19 cellular contexts compared by ENCODE assay signal in the genomic region with DNA sequence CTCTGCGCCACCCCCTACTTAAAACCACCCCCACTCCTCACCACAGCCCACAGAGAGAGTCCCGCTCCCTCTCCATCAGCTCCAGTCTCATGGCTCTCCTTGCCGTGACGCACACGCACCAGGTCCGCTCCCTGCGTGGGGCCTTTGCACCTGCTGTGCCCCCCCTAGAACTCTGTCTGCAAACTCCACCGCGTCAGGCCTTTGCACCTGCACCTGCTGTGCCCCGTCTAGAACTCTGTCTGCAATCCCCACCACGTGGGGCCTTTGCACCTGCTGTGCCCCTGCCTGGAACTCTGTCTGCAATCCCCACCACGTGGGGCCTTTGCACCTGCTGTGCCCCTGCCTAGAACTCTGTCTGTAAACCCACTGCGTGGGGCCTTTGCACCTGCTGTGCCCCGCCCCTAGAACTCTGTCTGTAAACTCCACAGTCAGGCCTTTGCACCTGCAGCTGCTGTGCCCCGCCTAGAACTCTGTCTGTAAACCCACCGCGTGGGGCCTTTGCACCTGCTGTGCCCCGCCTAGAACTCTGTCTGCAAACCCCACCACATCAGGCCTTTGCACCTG. TPM values are rescaled to one million over a fixed set of nuclear protein-coding genes. Genes with fewer than 3 reads are reported as not detected.
DNase-seq lines count a peak whose midpoint lies in the region; ATAC-seq and TF ChIP-seq lines count a peak whose summit lies in the region.
"Had no signal": no experiment of that assay in that cellular context is flagged by ENCODE, and none has a peak within 500 bp of the region (broad histone marks: within the 10 kb centered on the region; RNA-seq: fewer than 3 reads in every experiment).

No MANE protein-coding gene starts in this region.

- no peak overlapping the region for H3K18ac ChIP-seq in neuronal stem cell (ENCODE audit: low read length)

- H2AFZ ChIP-seq in GM23338 = no peak overlapping the region
- no peak overlapping the region for H2AFZ ChIP-seq in neuronal stem cell (ENCODE audit: low read length)

- H3K4me3 Mint-ChIP-seq in GM23338 (no peak overlapping the region), chondrocyte (ENCODE audit: unreplicated experiment) (no peak overlapping the region)
- H3K4me3 Mint-ChIP-seq: IgD-negative memory B cell had no signal

- H3K27ac Mint-ChIP-seq in GM23338 (no peak overlapping the region), chondrocyte (ENCODE audit: unreplicated experiment) (no peak overlapping the region)
- H3K27ac Mint-ChIP-seq: H9 had no signal

- H2BK15ac ChIP-seq in neuronal stem cell (ENCODE audit: low read length) = no peak overlapping the region

- H2BK12ac ChIP-seq in neuronal stem cell (ENCODE audit: low read length) = no peak overlapping the region

- H3K36me3 ChIP-seq in GM23338 (ENCODE audit: insufficient read depth) (no peaks in the 10 kb centered on the region), neuronal stem cell (replicated peaks in 1 of 2; ENCODE audit: control insufficient read depth in 2 of 2, insufficient read depth in 2 of 2, low read length in 2 of 2) (peaks cover 0 to 2% of the 10 kb centered on the region in 2 donors)

- TF ChIP-seq CTCF in GM23338 (conservative IDR thresholded peaks at IDR 0.05; ENCODE audit: low read depth in 2 of 2) = no peak
- TF ChIP-seq CTCF in chondrocyte (IDR thresholded peaks at IDR 0.05) = no peak

- H2BK120ac ChIP-seq in neuronal stem cell (ENCODE audit: low read depth, low read length) = no peak overlapping the region

- H3K27me3 ChIP-seq in GM23338 (ENCODE audit: insufficient read depth) (peaks cover 21% of the 10 kb centered on the region), neuronal stem cell (ENCODE audit: control insufficient read depth in 3 of 3, insufficient read depth in 3 of 3, low read depth in 1 of 3, low read length in 3 of 3) (peaks cover 0 to 12% (median 3%) of the 10 kb centered on the region in 3 experiments)

- no peak overlapping the region for H4K8ac ChIP-seq in neuronal stem cell (ENCODE audit: low read depth, low read length)

- no peak overlapping the region for H2BK5ac ChIP-seq in neuronal stem cell (ENCODE audit: low read length)

- WGBS in neuronal stem cell (ENCODE audit: extremely low coverage in 2 of 2, insufficient read length in 2 of 2, insufficient replicate concordance in 1 of 2), 2 donors = no CpG with 5 or more reads among the region's 18 CpGs

- ATAC-seq in GM23338 = no peak

- no peaks in the 10 kb centered on the region for H3F3A ChIP-seq in GM23338 (replicated peaks; ENCODE audit: low read depth)

- peaks cover 14% of the 10 kb centered on the region for H3K27me3 Mint-ChIP-seq in GM23338 (ENCODE audit: insufficient read depth, low read depth, poor library complexity)
- H3K27me3 Mint-ChIP-seq in chondrocyte (ENCODE audit: low read depth) = no peaks in the 10 kb centered on the region

- H3K4me3 ChIP-seq in GM23338 = no peak overlapping the region
- H3K4me3 ChIP-seq in neuronal stem cell (ENCODE audit: low read length in 2 of 2) = no peak overlapping the region

- no peaks in the 10 kb centered on the region for H4K20me1 ChIP-seq in GM23338 (replicated peaks; ENCODE audit: insufficient read depth)

- H3K9me3 ChIP-seq in neuronal stem cell (replicated peaks in 1 of 2; ENCODE audit: control insufficient read depth in 2 of 2, insufficient read depth in 1 of 2, low read depth in 1 of 2, low read length in 2 of 2) = peaks cover 3 to 10% of the 10 kb centered on the region in 2 donors

- H3K4me2 ChIP-seq in GM23338 = no peak overlapping the region
- H3K4me2 ChIP-seq in neuronal stem cell (ENCODE audit: insufficient read depth, low read length, poor library complexity, severe bottlenecking) = no peak overlapping the region

- no peaks in the 10 kb centered on the region; the same call in 1 of the 2 replicates for H3K4me1 ChIP-seq in GM23338 (ENCODE audit: insufficient read depth)
- H3K4me1 ChIP-seq in neuronal stem cell (ENCODE audit: control insufficient read depth in 2 of 2, insufficient read depth in 1 of 2, low read depth in 1 of 2, low read length in 2 of 2) = peaks cover 4 to 6% of the 10 kb centered on the region in 2 donors

- H3K23ac ChIP-seq in neuronal stem cell (ENCODE audit: low read depth, low read length, poor library complexity) = no peak overlapping the region

- H3K27ac ChIP-seq in GM23338 (ENCODE audit: low read depth) (no peak overlapping the region), neuronal stem cell (replicated peaks; ENCODE audit: low read length) (no peak overlapping the region)
- H3K27ac ChIP-seq: C4-2B, HL-60, RWPE1 had no signal

- DNase-seq in COLO668 (lab: John Stamatoyannopoulos, UW; ENCODE audit: unreplicated experiment) (peak; percentile 82), GM23338 (ENCODE audit: low spot score) (peak; percentile 0), chondrocyte (ENCODE audit: low spot score) (peak; percentile 63), neuronal stem cell (ENCODE audit: low spot score) (no peak), GOT3 (lab: John Stamatoyannopoulos, UW) (no peak), HPDE6-E6E7 (ENCODE audit: extremely low spot score) (no peak)
- DNase-seq in stimulated activated CD4-positive, alpha-beta T cell treated with anti-CD3 and anti-CD28 coated beads, Interleukin-1b, Interleukin-23, amount 100 ng/mL, for 48 hours = no peak
- DNase-seq: ACHN, DMS 273 treated with DMSO at 0.1 percent for 48 hours, H9, Karpas-422, NCI-H1048, NCI-H1436 treated with DMSO at 0.1 percent for 48 hours, NCI-H446 treated with DMSO at 0.1 percent for 48 hours, NCI-H69 had no signal

- H3K4me1 Mint-ChIP-seq in GM23338 (peaks cover 7% of the 10 kb centered on the region; the same call in 2 of the 3 replicates), chondrocyte (ENCODE audit: low read depth) (peaks cover 6% of the 10 kb centered on the region)

- peaks cover 12% of the 10 kb centered on the region for H3K79me1 ChIP-seq in neuronal stem cell (ENCODE audit: low read depth, low read length)

- no peaks in the 10 kb centered on the region for H3K9me2 ChIP-seq in GM23338 (ENCODE audit: insufficient read depth)

- H3K9me3 Mint-ChIP-seq in GM23338 = peaks cover 19% of the 10 kb centered on the region
- no peaks in the 10 kb centered on the region for H3K9me3 Mint-ChIP-seq in chondrocyte (ENCODE audit: low read depth)
- H3K9me3 Mint-ChIP-seq: IgD-negative memory B cell had no signal

- no peak overlapping the region for H3K14ac ChIP-seq in neuronal stem cell (ENCODE audit: low read length)

- H3K4ac ChIP-seq in neuronal stem cell (ENCODE audit: low read length) = no peak overlapping the region

- no peak overlapping the region for H3K9ac ChIP-seq in neuronal stem cell (ENCODE audit: low read depth, low read length, poor library complexity)

- H3K79me2 ChIP-seq in GM23338 (replicated peaks; ENCODE audit: insufficient read depth) = no peaks in the 10 kb centered on the region

- no peak overlapping the region for H4K91ac ChIP-seq in neuronal stem cell (ENCODE audit: low read depth, low read length, poor library complexity)

- H3K36me3 Mint-ChIP-seq in GM23338 (ENCODE audit: low read depth) (peaks cover 2% of the 10 kb centered on the region; the same call in 1 of the 3 replicates), chondrocyte (ENCODE audit: low read depth) (peaks cover 6% of the 10 kb centered on the region)
- H3K36me3 Mint-ChIP-seq: IgD-negative memory B cell had no signal

- H2AK5ac ChIP-seq in neuronal stem cell (ENCODE audit: low read depth, low read length) = peak overlapping the region; percentile 37

TF ChIP-seq in GM23338, 12 proteins besides CTCF, POLR2A, EP300 and RAD21 (continues in another document):
- TF ChIP-seq, protein P1, sequence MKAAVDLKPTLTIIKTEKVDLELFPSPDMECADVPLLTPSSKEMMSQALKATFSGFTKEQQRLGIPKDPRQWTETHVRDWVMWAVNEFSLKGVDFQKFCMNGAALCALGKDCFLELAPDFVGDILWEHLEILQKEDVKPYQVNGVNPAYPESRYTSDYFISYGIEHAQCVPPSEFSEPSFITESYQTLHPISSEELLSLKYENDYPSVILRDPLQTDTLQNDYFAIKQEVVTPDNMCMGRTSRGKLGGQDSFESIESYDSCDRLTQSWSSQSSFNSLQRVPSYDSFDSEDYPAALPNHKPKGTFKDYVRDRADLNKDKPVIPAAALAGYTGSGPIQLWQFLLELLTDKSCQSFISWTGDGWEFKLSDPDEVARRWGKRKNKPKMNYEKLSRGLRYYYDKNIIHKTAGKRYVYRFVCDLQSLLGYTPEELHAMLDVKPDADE (IDR thresholded peaks at IDR 0.05) = no peak
- TF ChIP-seq POLR2AphosphoS5 (IDR thresholded peaks at IDR 0.05; ENCODE audit: low read depth) = no peak
- TF ChIP-seq ZNF114 (CRISPR knock-in tag; IDR thresholded peaks at IDR 0.05) = no peak
- TF ChIP-seq EZH2 (IDR thresholded peaks at IDR 0.05; ENCODE audit: low read depth, unreplicated experiment) = no peak
- TF ChIP-seq JUNB (IDR thresholded peaks at IDR 0.05; ENCODE audit: unreplicated experiment) = no peak
- no peak for TF ChIP-seq EZH2phosphoT487 (IDR thresholded peaks at IDR 0.05; ENCODE audit: unreplicated experiment)

RNA-seq across cellular contexts. Expression of a gene that starts 4.2 kb away (rescaled TPM):
- total RNA-seq in GM23338 (2014; rRNA removed; shearing (Covaris generic)) = 2.9 and 4.6 TPM in 2 replicates
- polyA plus RNA-seq in GM23338 (2016; fragmentation: Nextera tagmentation; extraction: Ambion mirVana) = 2.2 and 2.6 TPM in 2 replicates
- total RNA-seq in chondrocyte = 26.9 to 50.9 TPM (median 47.8 TPM) in 3 replicates
- polyA plus RNA-seq in neuronal stem cell (2013, experiment 1 of 2) = 29.6 TPM
- polyA plus RNA-seq in neuronal stem cell (2013, experiment 2 of 2) = 28.3 TPM
- polyA plus RNA-seq: IgD-negative memory B cell had no signal

RNA-seq across cellular contexts. Expression of a gene that starts 39.7 kb away (rescaled TPM):
- 1.0 and 2.5 TPM in 2 replicates for total RNA-seq in GM23338 (2014; rRNA removed; shearing (Covaris generic))
- polyA plus RNA-seq in GM23338 (2016; fragmentation: Nextera tagmentation; extraction: Ambion mirVana) = 2.1 and 3.3 TPM in 2 replicates
- 0.59 to 0.92 TPM (median 0.62 TPM) in 3 replicates for total RNA-seq in chondrocyte
- 0.89 TPM for polyA plus RNA-seq in neuronal stem cell (2013, experiment 1 of 2)
- polyA plus RNA-seq in neuronal stem cell (2013, experiment 2 of 2) = 0.91 TPM

RNA-seq across cellular contexts. Expression of a gene that starts 47.7 kb away (rescaled TPM):
- 10.6 and 12.5 TPM in 2 replicates for total RNA-seq in GM23338 (2014; rRNA removed; shearing (Covaris generic))
- 2.1 and 2.6 TPM in 2 replicates for polyA plus RNA-seq in GM23338 (2016; fragmentation: Nextera tagmentation; extraction: Ambion mirVana)
- 1.1 to 1.4 TPM (median 1.4 TPM) in 3 replicates for total RNA-seq in chondrocyte
- 13.6 TPM for polyA plus RNA-seq in neuronal stem cell (2013, experiment 1 of 2)
- polyA plus RNA-seq in neuronal stem cell (2013, experiment 2 of 2) = 12.7 TPM
- polyA plus RNA-seq: IgD-negative memory B cell had no signal

RNA-seq across cellular contexts. Expression of a gene that starts 50.7 kb away (rescaled TPM):
- 29.0 and 38.4 TPM in 2 replicates for total RNA-seq in GM23338 (2014; rRNA removed; shearing (Covaris generic))
- 11.9 and 14.9 TPM in 2 replicates for polyA plus RNA-seq in GM23338 (2016; fragmentation: Nextera tagmentation; extraction: Ambion mirVana)
- 18.3 to 22.6 TPM (median 21.3 TPM) in 3 replicates for total RNA-seq in chondrocyte
- 6.3 TPM for polyA plus RNA-seq in neuronal stem cell (2013, experiment 1 of 2)
- 6.2 TPM for polyA plus RNA-seq in neuronal stem cell (2013, experiment 2 of 2)

Comparison
In these comparisons a context has a peak if more than half of its experiments do, and no peak if none do; other contexts are left out.
1. DNase-seq: peak in COLO668 (single experiment), GM23338 (single experiment) and chondrocyte (single experiment); none in neuronal stem cell (single experiment), GOT3 (single experiment), stimulated activated CD4-positive, alpha-beta T cell treated with anti-CD3 and anti-CD28 coated beads, Interleukin-1b, Interleukin-23, amount 100 ng/mL, for 48 hours (single experiment) and HPDE6-E6E7 (single experiment).